Comparison of ENCODE assay signal across 22 cellular contexts in genomic region chr12:111626230-111626629, GRCh38. TPM values are rescaled to one million over a fixed set of nuclear protein-coding genes. Genes with fewer than 3 reads are reported as not detected.
A peak's percentile ranks its signal among the peaks of the same experiment; 100 is the strongest.
DNase-seq lines count a peak whose midpoint lies in the region; ATAC-seq, FAIRE-seq and TF ChIP-seq lines count a peak whose summit lies in the region.
"Had no signal": no experiment of that assay in that cellular context is flagged by ENCODE, and none has a peak within 500 bp of the region (broad histone marks: within the 10 kb centered on the region; RNA-seq: fewer than 3 reads in every experiment).

No MANE protein-coding gene starts in this region.

- no peak for TF ChIP-seq RAD21 in HepG2 (CRISPR knock-in tag; IDR thresholded peaks at IDR 0.05)

- DNase-seq in HepG2 (ENCODE audit: low spot score): no peak
- no peak for DNase-seq in right lobe of liver
- DNase-seq in WTC11 (ENCODE audit: low spot score): no peak
- DNase-seq in endodermal cell: no peak
- no peak for DNase-seq in dermis blood vessel endothelial cell
- DNase-seq: AML-193; Caco-2; Calu3; CD4-positive, alpha-beta T cell; CD8-positive, alpha-beta T cell; DMS79 treated with DMSO at 0.1 percent for 48 hours; GF-D8 had no signal

- H3K4me1 ChIP-seq in HepG2 (ENCODE audit: insufficient read depth, low read length): peaks cover 36% of the 10 kb centered on the region
- H3K4me1 ChIP-seq in right lobe of liver: peaks cover 0 to 16% (median 4%) of the 10 kb centered on the region in 4 donors
- H3K4me1 ChIP-seq in endodermal cell (ENCODE audit: control insufficient read depth, insufficient read depth, low read length): no peaks in the 10 kb centered on the region
- H3K4me1 ChIP-seq: A549 had no signal

- H3K4me2 ChIP-seq in HepG2 (ENCODE audit: low read depth, low read length): no peak overlapping the region
- H3K4me2 ChIP-seq: A549; BLaER1 treated with 17β-estradiol and CSF1 and Interleukin-3, amounts not matched to agents 10 nM and 100 nM had no signal

- H3K9me3 ChIP-seq in HepG2 (ENCODE audit: low read length) (no peaks in the 10 kb centered on the region), right lobe of liver (no peaks in the 10 kb centered on the region), endodermal cell (ENCODE audit: control insufficient read depth, low read length) (no peaks in the 10 kb centered on the region)
- H3K9me3 ChIP-seq: A549; BLaER1 treated with 17β-estradiol and CSF1 and Interleukin-3, amounts not matched to agents 10 nM and 100 nM; Caco-2 had no signal

- POLR2A ChIA-PET in HepG2 (lab: Yijun Ruan, JAX) (no interaction called here), WTC11 (lab: Charles Lee) (no interaction called here)

- ATAC-seq in HepG2: no peak
- no peak for ATAC-seq in right lobe of liver
- no peak for ATAC-seq in WTC11
- ATAC-seq in GM21529 (IDR thresholded peaks at IDR 0.05; ENCODE audit: unreplicated experiment): no peak
- ATAC-seq: CD8-positive, alpha-beta T cell had no signal

- H3K4me3 ChIP-seq in HepG2 (replicated peaks in 1 of 3; ENCODE audit: insufficient read depth in 1 of 3, low read depth in 2 of 3, low read length in 3 of 3) (no peak overlapping the region), right lobe of liver (no peak overlapping the region), endodermal cell (ENCODE audit: low read length) (no peak overlapping the region)
- H3K4me3 ChIP-seq: A549; BLaER1 treated with 17β-estradiol and CSF1 and Interleukin-3, amounts not matched to agents 10 nM and 100 nM had no signal

- 91% methylated on average over 5 of the region's 6 CpGs for WGBS in HepG2 (ENCODE audit: low lambda C conversion rate)
- WGBS in right lobe of liver (ENCODE audit: insufficient coverage, low coverage, low lambda C conversion rate, missing lambda C conversion rate): 100% methylated on average over 2 of the region's 6 CpGs
- WGBS in endodermal cell (ENCODE audit: insufficient coverage in 1 of 2, insufficient read length in 1 of 2), 2 experiments: 92 to 99% methylated on average over 2 to 6 of the region's 6 CpGs

- no peaks in the 10 kb centered on the region for H3K79me2 ChIP-seq in HepG2 (ENCODE audit: insufficient read depth, low read length)

- in situ Hi-C loops in HepG2 (cut with HindIII; ENCODE audit: extremely low pct_ligation_motif_present, low pct_unique_long_range_greater_than_20kb): no loop called here

- CTCF ChIA-PET in HepG2 (lab: Yijun Ruan, JAX; ENCODE audit: low intra/inter-chr PET ratio, low total read pairs) (no interaction called here), WTC11 (lab: Charles Lee) (interaction anchor here (0.6 to 0.7 kb wide), 2 partner anchors 96 to 319 kb away, joined by 3 read pairs; no protein-coding TSS in a partner anchor)

- no peak for FAIRE-seq in HepG2 (lab: Jason Lieb, UNC)
- FAIRE-seq: A549, D721Med, G401.6, GM12891, GM19239 had no signal

- H3K27me3 Mint-ChIP-seq in WTC11 (ENCODE audit: low read depth) (no peaks in the 10 kb centered on the region), endodermal cell (ENCODE audit: insufficient read depth) (no peaks in the 10 kb centered on the region)
- H3K27me3 Mint-ChIP-seq: CD4-positive, alpha-beta T cell had no signal

- BruUV-seq in HepG2 (replicated peaks; lab: Mats Ljungman, UMichigan): no TSS peak

- no peaks in the 10 kb centered on the region for H3K36me3 Mint-ChIP-seq in WTC11
- no peaks in the 10 kb centered on the region for H3K36me3 Mint-ChIP-seq in endodermal cell (ENCODE audit: low read depth)
- H3K36me3 Mint-ChIP-seq: CD8-positive, alpha-beta T cell had no signal

- TF ChIP-seq CTCF in HepG2 (CRISPR knock-in tag; IDR thresholded peaks at IDR 0.05): no peak
- TF ChIP-seq CTCF in right lobe of liver (IDR thresholded peaks at IDR 0.05): no peak
- no peak for TF ChIP-seq CTCF in WTC11 (IDR thresholded peaks at IDR 0.05)
- TF ChIP-seq CTCF in endodermal cell (conservative IDR thresholded peaks at IDR 0.05): no peak

- H2AFZ ChIP-seq in HepG2 (ENCODE audit: low read length): no peak overlapping the region

- no peak for TF ChIP-seq EP300 in HepG2 (IDR thresholded peaks at IDR 0.05; ENCODE audit: low read depth in 2 of 2, low read length in 2 of 2)
- TF ChIP-seq EP300 in HepG2 (CRISPR knock-in tag; IDR thresholded peaks at IDR 0.05; ENCODE audit: borderline replicate concordance): no peak

- H4K20me1 ChIP-seq in HepG2 (ENCODE audit: insufficient read depth, low read length): no peaks in the 10 kb centered on the region
- H4K20me1 ChIP-seq: BLaER1 treated with 17β-estradiol and CSF1 and Interleukin-3, amounts not matched to agents 10 nM and 100 nM had no signal

- H3K36me3 ChIP-seq in HepG2 (replicated peaks in 1 of 2; ENCODE audit: control insufficient read depth in 1 of 2, insufficient read depth in 2 of 2, low read length in 2 of 2) (no peaks in the 10 kb centered on the region), right lobe of liver (no peaks in the 10 kb centered on the region), endodermal cell (ENCODE audit: control insufficient read depth, insufficient read depth, low read length) (no peaks in the 10 kb centered on the region)
- H3K36me3 ChIP-seq: BLaER1 treated with 17β-estradiol and CSF1 and Interleukin-3, amounts not matched to agents 10 nM and 100 nM had no signal

- H3K27ac Mint-ChIP-seq in WTC11: no peak overlapping the region
- peak overlapping the region; percentile 20 for H3K27ac Mint-ChIP-seq in endodermal cell
- H3K27ac Mint-ChIP-seq: B cell; CD4-positive, alpha-beta T cell; CD8-positive, alpha-beta T cell had no signal

- no peak for TF ChIP-seq POLR2A in HepG2 (IDR thresholded peaks at IDR 0.05; ENCODE audit: insufficient read depth in 1 of 2, low read depth in 2 of 2, low read length in 2 of 2)
- no peak for TF ChIP-seq POLR2A in right lobe of liver (IDR thresholded peaks at IDR 0.05)

- H3K27ac ChIP-seq in HepG2 (ENCODE audit: extremely low read length, insufficient read depth, low read length) (no peak overlapping the region), right lobe of liver (no peak overlapping the region), endodermal cell (ENCODE audit: low read depth, low read length) (no peak overlapping the region)
- H3K27ac ChIP-seq: 22Rv1; A549; BLaER1 treated with 17β-estradiol and CSF1 and Interleukin-3, amounts not matched to agents 10 nM and 100 nM; C4-2B had no signal

- H3K9ac ChIP-seq in HepG2 (ENCODE audit: insufficient read depth, low read depth, low read length): no peak overlapping the region
- H3K9ac ChIP-seq in endodermal cell (ENCODE audit: extremely low read depth, low read length, poor library complexity, severe bottlenecking): no peak overlapping the region
- H3K9ac ChIP-seq: BLaER1 treated with 17β-estradiol and CSF1 and Interleukin-3, amounts not matched to agents 10 nM and 100 nM had no signal

- H3K4me3 Mint-ChIP-seq in WTC11 (no peak overlapping the region), endodermal cell (no peak overlapping the region)
- H3K4me3 Mint-ChIP-seq: B cell; CD4-positive, alpha-beta T cell; CD8-positive, alpha-beta T cell had no signal

- H3K4me1 Mint-ChIP-seq in WTC11 (no peaks in the 10 kb centered on the region), endodermal cell (no peaks in the 10 kb centered on the region)
- H3K4me1 Mint-ChIP-seq: B cell had no signal

- no peaks in the 10 kb centered on the region for H3K27me3 ChIP-seq in HepG2 (ENCODE audit: control insufficient read depth in 1 of 2, insufficient read depth in 2 of 2, low read length in 2 of 2)
- no peaks in the 10 kb centered on the region for H3K27me3 ChIP-seq in right lobe of liver
- no peaks in the 10 kb centered on the region for H3K27me3 ChIP-seq in endodermal cell (ENCODE audit: control insufficient read depth, insufficient read depth, low read length, poor library complexity, severe bottlenecking)
- H3K27me3 ChIP-seq: BLaER1 treated with 17β-estradiol and CSF1 and Interleukin-3, amounts not matched to agents 10 nM and 100 nM had no signal

- H3K9me3 Mint-ChIP-seq in WTC11: no peaks in the 10 kb centered on the region
- no peaks in the 10 kb centered on the region for H3K9me3 Mint-ChIP-seq in endodermal cell
- H3K9me3 Mint-ChIP-seq: CD4-positive, alpha-beta T cell; CD8-positive, alpha-beta T cell had no signal

- intact Hi-C loops in HepG2 (cut with micrococcal nuclease; ENCODE audit: unreplicated experiment) (no loop called here), right lobe of liver (cut with DNase I) (no loop called here)

RNA-seq across cellular contexts. Expression of gene ATXN2, which starts 27.1 kb away (rescaled TPM):
- 15.7 and 18.1 TPM in 2 replicates for total RNA-seq in HepG2 (2016; rRNA removed; fragmentation: Illumina TruSeq; extraction: Trizol)
- total RNA-seq in HepG2 (2016; cell fraction: cytosol; rRNA removed; fragmentation: Illumina TruSeq; extraction: Trizol; ENCODE audit: low read depth): 52.9 and 59.4 TPM in 2 replicates
- 14.3 and 18.9 TPM in 2 replicates for total RNA-seq in HepG2 (2016; cell fraction: insoluble cytoplasmic fraction; rRNA removed; fragmentation: Illumina TruSeq; extraction: Trizol)
- total RNA-seq in HepG2 (2016; cell fraction: membrane; rRNA removed; fragmentation: Illumina TruSeq; extraction: Trizol): 31.8 and 40.2 TPM in 2 replicates
- total RNA-seq in HepG2 (2016; cell fraction: nucleus; rRNA removed; fragmentation: Illumina TruSeq; extraction: Trizol): 36.9 and 41.3 TPM in 2 replicates
- 27.1 and 28.9 TPM in 2 replicates for polyA plus RNA-seq in HepG2 (2011; rRNA removed)
- 13.7 and 15.2 TPM in 2 replicates for polyA plus RNA-seq in HepG2 (2011; cell fraction: cytosol; rRNA removed)
- polyA plus RNA-seq in HepG2 (2011; cell fraction: nucleus; rRNA removed): 83.1 and 89.3 TPM in 2 replicates
- polyA plus RNA-seq in HepG2 (2012): 26.4 and 34.5 TPM in 2 replicates
- polyA plus RNA-seq in HepG2 (2016; cell fraction: cytosol; fragmentation: Illumina TruSeq; extraction: Trizol; ENCODE audit: low read depth): 2.8 and 2.9 TPM in 2 replicates
- 22.6 and 32.0 TPM in 2 replicates for polyA plus RNA-seq in HepG2 (2016; cell fraction: insoluble cytoplasmic fraction; fragmentation: Illumina TruSeq; extraction: Trizol; ENCODE audit: low read depth)
- 7.3 TPM in 2 replicates for polyA plus RNA-seq in HepG2 (2016; cell fraction: membrane; fragmentation: Illumina TruSeq; extraction: Trizol; ENCODE audit: low read depth)
- polyA plus RNA-seq in HepG2 (2016; cell fraction: nucleus; fragmentation: Illumina TruSeq; extraction: Trizol; ENCODE audit: insufficient read depth, low read depth): 60.3 and 69.0 TPM in 2 replicates
- polyA minus RNA-seq in HepG2 (2011; rRNA and poly(A)+ RNA removed; ENCODE audit: low replicate concordance): 63.2 and 98.9 TPM in 2 replicates
- 24.4 and 27.3 TPM in 2 replicates for polyA minus RNA-seq in HepG2 (2011; cell fraction: cytosol; rRNA and poly(A)+ RNA removed)
- 101 and 113 TPM in 2 replicates for polyA minus RNA-seq in HepG2 (2011; cell fraction: nucleus; rRNA and poly(A)+ RNA removed)
- 10 to 100 TPM; 19.1 to 39.5 (median 27.6) TPM for total RNA-seq in right lobe of liver
- total RNA-seq in WTC11 (2021): 56.2 to 57.5 TPM (median 56.3 TPM) in 3 replicates
- total RNA-seq in endodermal cell: 10 to 100 TPM; 85.7 to 87.3 TPM
- 66.0 TPM for polyA plus RNA-seq in endodermal cell (2013, experiment 1 of 2)
- 60.3 TPM for polyA plus RNA-seq in endodermal cell (2013, experiment 2 of 2)
- 32.0 and 37.3 TPM in 2 replicates for total RNA-seq in dermis blood vessel endothelial cell

RNA-seq across cellular contexts. Expression of gene BRAP, which starts 59.5 kb away (rescaled TPM):
- total RNA-seq in HepG2 (2016; rRNA removed; fragmentation: Illumina TruSeq; extraction: Trizol) (15.4 and 18.3 TPM in 2 replicates), right lobe of liver (1 to 10 TPM; 5.3 to 8.1 (median 7.5) TPM), WTC11 (2021) (17.3 to 18.3 TPM (median 18.1 TPM) in 3 replicates), endodermal cell (10 to 100 TPM; 23.6 to 24.5 TPM), dermis blood vessel endothelial cell (20.6 and 25.5 TPM in 2 replicates)
- total RNA-seq in HepG2 (2016; cell fraction: cytosol; rRNA removed; fragmentation: Illumina TruSeq; extraction: Trizol; ENCODE audit: low read depth): 9.1 and 9.3 TPM in 2 replicates
- 15.3 and 17.4 TPM in 2 replicates for total RNA-seq in HepG2 (2016; cell fraction: insoluble cytoplasmic fraction; rRNA removed; fragmentation: Illumina TruSeq; extraction: Trizol)
- 11.0 and 11.6 TPM in 2 replicates for total RNA-seq in HepG2 (2016; cell fraction: membrane; rRNA removed; fragmentation: Illumina TruSeq; extraction: Trizol)
- total RNA-seq in HepG2 (2016; cell fraction: nucleus; rRNA removed; fragmentation: Illumina TruSeq; extraction: Trizol): 7.4 and 9.6 TPM in 2 replicates
- polyA plus RNA-seq in HepG2 (2011; rRNA removed): 8.1 TPM in 2 replicates
- 7.1 and 9.2 TPM in 2 replicates for polyA plus RNA-seq in HepG2 (2011; cell fraction: cytosol; rRNA removed)
- polyA plus RNA-seq in HepG2 (2011; cell fraction: nucleus; rRNA removed): 3.7 and 5.1 TPM in 2 replicates
- polyA plus RNA-seq in HepG2 (2012): 7.4 and 7.7 TPM in 2 replicates
- 4.6 and 4.9 TPM in 2 replicates for polyA plus RNA-seq in HepG2 (2016; cell fraction: cytosol; fragmentation: Illumina TruSeq; extraction: Trizol; ENCODE audit: low read depth)
- 16.9 and 18.1 TPM in 2 replicates for polyA plus RNA-seq in HepG2 (2016; cell fraction: insoluble cytoplasmic fraction; fragmentation: Illumina TruSeq; extraction: Trizol; ENCODE audit: low read depth)
- polyA plus RNA-seq in HepG2 (2016; cell fraction: membrane; fragmentation: Illumina TruSeq; extraction: Trizol; ENCODE audit: low read depth): 6.8 and 7.2 TPM in 2 replicates
- polyA plus RNA-seq in HepG2 (2016; cell fraction: nucleus; fragmentation: Illumina TruSeq; extraction: Trizol; ENCODE audit: insufficient read depth, low read depth): 12.3 and 12.5 TPM in 2 replicates
- 11.3 and 27.4 TPM in 2 replicates for polyA minus RNA-seq in HepG2 (2011; rRNA and poly(A)+ RNA removed; ENCODE audit: low replicate concordance)
- 8.6 and 10.2 TPM in 2 replicates for polyA minus RNA-seq in HepG2 (2011; cell fraction: cytosol; rRNA and poly(A)+ RNA removed)
- polyA minus RNA-seq in HepG2 (2011; cell fraction: nucleus; rRNA and poly(A)+ RNA removed): 11.1 and 13.4 TPM in 2 replicates
- 19.5 TPM for polyA plus RNA-seq in endodermal cell (2013, experiment 1 of 2)
- 18.3 TPM for polyA plus RNA-seq in endodermal cell (2013, experiment 2 of 2)

RNA-seq across cellular contexts. Expression of gene ACAD10, which starts 59.6 kb away (rescaled TPM):
- total RNA-seq in HepG2 (2016; rRNA removed; fragmentation: Illumina TruSeq; extraction: Trizol) (4.7 and 15.2 TPM in 2 replicates), right lobe of liver (10 to 100 TPM; 24.7 to 41.7 (median 26.8) TPM), WTC11 (2021) (29.1 to 37.5 TPM (median 37.1 TPM) in 3 replicates), endodermal cell (10 to 100 TPM; 43.7 to 47.0 TPM), dermis blood vessel endothelial cell (8.0 and 8.7 TPM in 2 replicates)
- 6.6 and 7.1 TPM in 2 replicates for total RNA-seq in HepG2 (2016; cell fraction: cytosol; rRNA removed; fragmentation: Illumina TruSeq; extraction: Trizol; ENCODE audit: low read depth)
- 4.6 and 15.0 TPM in 2 replicates for total RNA-seq in HepG2 (2016; cell fraction: insoluble cytoplasmic fraction; rRNA removed; fragmentation: Illumina TruSeq; extraction: Trizol)
- total RNA-seq in HepG2 (2016; cell fraction: membrane; rRNA removed; fragmentation: Illumina TruSeq; extraction: Trizol): 4.4 and 7.0 TPM in 2 replicates
- total RNA-seq in HepG2 (2016; cell fraction: nucleus; rRNA removed; fragmentation: Illumina TruSeq; extraction: Trizol): 21.7 and 22.3 TPM in 2 replicates
- 16.3 and 20.5 TPM in 2 replicates for polyA plus RNA-seq in HepG2 (2011; rRNA removed)
- polyA plus RNA-seq in HepG2 (2011; cell fraction: cytosol; rRNA removed): 5.7 and 7.8 TPM in 2 replicates
- 121 and 145 TPM in 2 replicates for polyA plus RNA-seq in HepG2 (2011; cell fraction: nucleus; rRNA removed)
- 15.1 and 17.6 TPM in 2 replicates for polyA plus RNA-seq in HepG2 (2012)
- 0.63 and 0.75 TPM in 2 replicates for polyA plus RNA-seq in HepG2 (2016; cell fraction: cytosol; fragmentation: Illumina TruSeq; extraction: Trizol; ENCODE audit: low read depth)
- polyA plus RNA-seq in HepG2 (2016; cell fraction: insoluble cytoplasmic fraction; fragmentation: Illumina TruSeq; extraction: Trizol; ENCODE audit: low read depth): 2.6 and 3.0 TPM in 2 replicates
- polyA plus RNA-seq in HepG2 (2016; cell fraction: membrane; fragmentation: Illumina TruSeq; extraction: Trizol; ENCODE audit: low read depth): 1.0 and 1.6 TPM in 2 replicates
- polyA plus RNA-seq in HepG2 (2016; cell fraction: nucleus; fragmentation: Illumina TruSeq; extraction: Trizol; ENCODE audit: insufficient read depth, low read depth): 32.8 and 40.3 TPM in 2 replicates
- 35.4 and 39.1 TPM in 2 replicates for polyA minus RNA-seq in HepG2 (2011; rRNA and poly(A)+ RNA removed; ENCODE audit: low replicate concordance)
- polyA minus RNA-seq in HepG2 (2011; cell fraction: cytosol; rRNA and poly(A)+ RNA removed): 11.3 and 12.3 TPM in 2 replicates
- 49.6 and 61.3 TPM in 2 replicates for polyA minus RNA-seq in HepG2 (2011; cell fraction: nucleus; rRNA and poly(A)+ RNA removed)
- polyA plus RNA-seq in endodermal cell (2013, experiment 1 of 2): 34.4 TPM
- 30.7 TPM for polyA plus RNA-seq in endodermal cell (2013, experiment 2 of 2)

Comparison
In these comparisons a context has a peak if more than half of its experiments do, and no peak if none do; other contexts are left out.
1. Of the 50 proteins assayed by ChIP-seq in both HepG2 and WTC11: peak only in HepG2: none; only in WTC11: none; in both: ZNF121; in neither: 49.